In genomic region chr7:101198476-101198875, GRCh38 we compare ENCODE assay signal across 13 cellular contexts. TPM values are rescaled to one million over a fixed set of nuclear protein-coding genes. Genes with fewer than 3 reads are reported as not detected.
DNase-seq lines count a peak whose midpoint lies in the region; ATAC-seq lines count a peak whose summit lies in the region.
"Had no signal": no experiment of that assay in that cellular context is flagged by ENCODE, and none has a peak within 500 bp of the region (broad histone marks: within the 10 kb centered on the region; RNA-seq: fewer than 3 reads in every experiment).

No MANE protein-coding gene starts in this region.

- ATAC-seq in HG03442 (IDR thresholded peaks at IDR 0.05; ENCODE audit: unreplicated experiment): no peak
- ATAC-seq in HG03432 (IDR thresholded peaks at IDR 0.05; ENCODE audit: unreplicated experiment): no peak
- ATAC-seq: HCT116 had no signal

- no peak overlapping the region for H3K4me3 ChIP-seq in H7 (ENCODE audit: insufficient read depth, low read depth, low read length)

- peak; percentile 58 for DNase-seq in H7
- DNase-seq in islet precursor cell: peak; percentile 35
- DNase-seq: ACHN; BE2C; C1 segment of cervical spinal cord; CD4-positive, CD25-positive, alpha-beta regulatory T cell; CD8-positive, alpha-beta memory T cell; COR-L47; HFFc6; KG1 had no signal

- H3K36me3 ChIP-seq in H7 (replicated peaks; ENCODE audit: control insufficient read depth, insufficient read depth, low read length): no peaks in the 10 kb centered on the region
- H3K36me3 ChIP-seq: BE2C had no signal

- peaks cover 13% of the 10 kb centered on the region for H3K27me3 ChIP-seq in H7 (ENCODE audit: control insufficient read depth, insufficient read depth, low read length)
- H3K27me3 ChIP-seq: BE2C had no signal

RNA-seq across cellular contexts. Expression of gene MOGAT3, which starts 2.4 kb away (rescaled TPM):
- 0.52 and 1.00 TPM in 2 replicates for total RNA-seq in H7 (2014; rRNA removed; shearing (Covaris generic))
- total RNA-seq: CD4-positive, CD25-positive, alpha-beta regulatory T cell; CD8-positive, alpha-beta memory T cell; HFFc6 had no signal

RNA-seq across cellular contexts. Expression of gene NAT16, which starts 18.4 kb away (rescaled TPM):
- 0.30 and 0.59 TPM in 2 replicates for total RNA-seq in H7 (2014; rRNA removed; shearing (Covaris generic))
- total RNA-seq: CD4-positive, CD25-positive, alpha-beta regulatory T cell; CD8-positive, alpha-beta memory T cell; HFFc6 had no signal

RNA-seq across cellular contexts. Expression of gene PLOD3, which starts 18.9 kb away (rescaled TPM):
- total RNA-seq in H7 (2014; rRNA removed; shearing (Covaris generic)): 41.9 and 48.3 TPM in 2 replicates

RNA-seq across cellular contexts. Expression of gene ZNHIT1, which starts 19.5 kb away (rescaled TPM):
- total RNA-seq in H7 (2014; rRNA removed; shearing (Covaris generic)): 58.9 and 83.3 TPM in 2 replicates

RNA-seq across cellular contexts. Expression of gene VGF, which starts 33.1 kb away (rescaled TPM):
- total RNA-seq in H7 (2014; rRNA removed; shearing (Covaris generic)): 12.0 and 22.5 TPM in 2 replicates
- total RNA-seq: CD4-positive, CD25-positive, alpha-beta regulatory T cell had no signal
